In the genomic region with DNA sequence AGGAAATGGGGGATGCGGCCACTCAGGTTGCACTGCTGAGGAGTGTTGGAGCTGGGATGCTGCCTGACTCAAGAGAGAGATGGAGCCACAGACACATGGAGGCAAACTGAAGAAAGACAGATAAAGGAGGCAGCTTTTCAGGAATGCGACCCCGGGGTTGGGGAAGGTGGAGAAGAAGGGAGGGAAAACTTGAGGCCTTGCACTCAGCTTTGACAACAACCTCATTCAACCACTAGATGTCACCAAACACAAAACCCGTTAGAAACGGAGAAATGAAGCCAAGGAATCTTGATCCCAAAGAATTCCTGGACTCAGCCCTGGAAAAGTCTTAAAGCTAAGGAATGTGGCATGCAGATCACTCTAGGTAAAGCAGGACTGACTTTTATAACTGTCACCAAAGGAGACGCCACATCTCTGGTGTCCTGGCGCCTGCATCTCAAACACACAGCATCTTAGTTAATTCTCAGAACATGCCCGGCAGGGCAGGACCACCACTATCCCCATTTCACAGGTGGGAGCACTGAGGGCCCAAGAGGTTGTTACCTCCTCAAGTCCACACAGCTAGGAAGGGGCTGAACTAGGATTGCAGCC, we compare ENCODE assay signal across 9 cellular contexts. TPM values are rescaled to one million over a fixed set of nuclear protein-coding genes. Genes with fewer than 3 reads are reported as not detected.
DNase-seq lines count a peak whose midpoint lies in the region; ATAC-seq, FAIRE-seq and TF ChIP-seq lines count a peak whose summit lies in the region.
"Had no signal": no experiment of that assay in that cellular context is flagged by ENCODE, and none has a peak within 500 bp of the region (broad histone marks: within the 10 kb centered on the region; RNA-seq: fewer than 3 reads in every experiment).

No MANE protein-coding gene starts in this region.

- DNase-seq in Caco-2 (peak; percentile 70 to 71), HFF-Myc (ENCODE audit: extremely low read depth, low read depth) (peak; percentile 57), heart right ventricle (peak in 1 of 2 donors; percentile 55), sigmoid colon (no peak), SIG-M5 (lab: John Stamatoyannopoulos, UW) (no peak), SIG-M5 treated with dmso at 0.1 percent for 504 hours (lab: John Stamatoyannopoulos, UW; ENCODE audit: unreplicated experiment) (no peak)
- no peak for DNase-seq in activated T-cell treated with anti-CD3 and anti-CD28 coated beads, Interleukin-2, amount 50 U/mL, for 1 hour
- DNase-seq: naive B cell had no signal

- H3K27me3 Mint-ChIP-seq in Caco-2 (ENCODE audit: insufficient read depth, unreplicated experiment), result no peaks in the 10 kb centered on the region

- H3K27ac Mint-ChIP-seq in Caco-2 (ENCODE audit: unreplicated experiment), result no peak overlapping the region
- H3K27ac Mint-ChIP-seq: naive B cell had no signal

- POLR2A ChIA-PET in Caco-2 (lab: Charles Lee), result interaction anchor here (1.2 kb wide), 1 partner anchor 59 kb away, joined by 8 read pairs; a partner anchor contains a TSS

- peak in 7 of 8 donors; percentile 33 to 59 (median 49) for ATAC-seq in heart right ventricle

- H3K27me3 ChIP-seq in Caco-2 (replicated peaks; ENCODE audit: control insufficient read depth, insufficient read depth, low read length) (no peaks in the 10 kb centered on the region), heart right ventricle (no peaks in the 10 kb centered on the region), sigmoid colon (no peaks in the 10 kb centered on the region)

- H3K36me3 ChIP-seq in Caco-2 (ENCODE audit: control insufficient read depth, insufficient read depth, low read length) (no peaks in the 10 kb centered on the region), heart right ventricle (no peaks in the 10 kb centered on the region), sigmoid colon (no peaks in the 10 kb centered on the region)

- FAIRE-seq in TTC549 (lab: Jason Lieb, UNC), result peak; percentile 57

- no peak overlapping the region for H3K4me3 Mint-ChIP-seq in Caco-2 (ENCODE audit: unreplicated experiment)
- H3K4me3 Mint-ChIP-seq: naive B cell had no signal

- H3K9me3 ChIP-seq in Caco-2 (no peaks in the 10 kb centered on the region), heart right ventricle (no peaks in the 10 kb centered on the region), sigmoid colon (no peaks in the 10 kb centered on the region)

- intact Hi-C loops in Caco-2 (cut with micrococcal nuclease; ENCODE audit: unreplicated experiment), result loop anchor here (1.0 to 10.0 kb wide), 3 partner anchors 165 to 323 kb away; a partner anchor contains a TSS
- intact Hi-C loops in heart right ventricle (cut with DNase I), result loop anchor here (1.0 to 10.0 kb wide), 11 partner anchors 40 to 181 kb away; a partner anchor contains a TSS
- intact Hi-C loops in sigmoid colon (cut with DNase I), result loop anchor here (1.0 to 5.0 kb wide), 3 partner anchors 60 to 181 kb away; a partner anchor contains a TSS

- TF ChIP-seq POLR2A in sigmoid colon (IDR thresholded peaks at IDR 0.05), result no peak

- TF ChIP-seq CTCF in Caco-2 (IDR thresholded peaks at IDR 0.05; ENCODE audit: insufficient read depth in 1 of 2, low read depth in 1 of 2, low read length in 1 of 2, severe bottlenecking in 1 of 2, unreplicated experiment in 1 of 2) (peak; percentile 67 to 69), HFF-Myc (IDR thresholded peaks at IDR 0.05; ENCODE audit: low read depth, low read length, missing control alignments) (peak; percentile 77), heart right ventricle (IDR thresholded peaks at IDR 0.05) (peak; percentile 60 to 86 (median 76)), sigmoid colon (IDR thresholded peaks at IDR 0.05) (peak; percentile 51 to 72 (median 64))

- TF ChIP-seq EP300 in sigmoid colon (IDR thresholded peaks at IDR 0.05), result no peak

- peak overlapping the region in 3 of 10 donors; percentile 8 to 84 (median 44) for H3K27ac ChIP-seq in heart right ventricle
- peak overlapping the region in 1 of 4 donors; percentile 76 for H3K27ac ChIP-seq in sigmoid colon

- CTCF ChIA-PET in Caco-2 (lab: Charles Lee), result interaction anchor here (1.1 to 1.2 kb wide), 4 partner anchors 24 to 185 kb away, joined by 3 to 16 read pairs (median 6); a partner anchor contains a TSS

- peaks cover 33% of the 10 kb centered on the region for H3K4me1 ChIP-seq in Caco-2
- peaks cover 5 to 55% (median 38%) of the 10 kb centered on the region in 9 donors for H3K4me1 ChIP-seq in heart right ventricle
- H3K4me1 ChIP-seq in sigmoid colon, result peaks cover 0 to 40% (median 33%) of the 10 kb centered on the region in 4 donors

- H3K36me3 Mint-ChIP-seq in Caco-2 (ENCODE audit: insufficient read depth, unreplicated experiment), result peaks cover 9% of the 10 kb centered on the region
- H3K36me3 Mint-ChIP-seq: naive B cell had no signal

- H3K9me3 Mint-ChIP-seq in Caco-2 (ENCODE audit: unreplicated experiment), result peaks cover 11% of the 10 kb centered on the region

- H3K4me3 ChIP-seq in Caco-2 (ENCODE audit: low read depth, low read length), result no peak overlapping the region
- no peak overlapping the region for H3K4me3 ChIP-seq in HFF-Myc (replicated peaks; ENCODE audit: low read depth, low read length)
- H3K4me3 ChIP-seq in heart right ventricle, result no peak overlapping the region
- no peak overlapping the region for H3K4me3 ChIP-seq in sigmoid colon

- WGBS in heart right ventricle, 2 donors, result 36 to 44% methylated on average over 8 of the region's 8 CpGs
- 39 to 59% methylated on average over 8 of the region's 8 CpGs for WGBS in sigmoid colon, 2 donors

- BruUV-seq in Caco-2 (replicated peaks; lab: Mats Ljungman, UMichigan), result no TSS peak

- peaks cover 7% of the 10 kb centered on the region for H3K4me1 Mint-ChIP-seq in Caco-2 (ENCODE audit: low read depth, unreplicated experiment)
- H3K4me1 Mint-ChIP-seq: naive B cell had no signal

RNA-seq across cellular contexts. Expression of a gene that starts 59.6 kb away (rescaled TPM):
- total RNA-seq in Caco-2 (2022) (23.9 and 24.7 TPM in 2 replicates), heart right ventricle (10 to 100 TPM; 28.2 to 75.7 (median 45.7) TPM), sigmoid colon (10 to 100 TPM in 3 of 4 donors, 1 to 10 TPM in 1; 9.7 to 49.3 (median 19.5) TPM)
- polyA plus RNA-seq in heart right ventricle (100 to 1,000 TPM in 1 of 2 donors, 10 to 100 TPM in 1; 18.6 to 459 TPM), sigmoid colon (10 to 100 TPM in 2 of 3 donors, 1 to 10 TPM in 1; 6.5 to 16.2 (median 11.4) TPM)

Comparison
In these comparisons a context has a peak if more than half of its experiments do, and no peak if none do; other contexts are left out.
1. DNase-seq: peak in Caco-2 (2 of 2) and HFF-Myc (single experiment); none in sigmoid colon (single experiment), SIG-M5 (single experiment), SIG-M5 treated with dmso at 0.1 percent for 504 hours (single experiment) and activated T-cell treated with anti-CD3 and anti-CD28 coated beads, Interleukin-2, amount 50 U/mL, for 1 hour (single experiment).
2. Peak in every context shown above with its lines, with median percentiles within 50 percentile points of each other: CTCF ChIP-seq.